Comparison of ENCODE assay signal across 8 cellular contexts in genomic region chr10:113073549-113074189, GRCh38.
DNase-seq lines count a peak whose midpoint lies in the region; ATAC-seq and TF ChIP-seq lines count a peak whose summit lies in the region.

No MANE protein-coding gene starts in this region.

- H3K9me3 ChIP-seq in psoas muscle: no peaks in the 10 kb centered on the region

- DNase-seq in ELR (ENCODE audit: low read depth) (peak; percentile 98), SW480 (ENCODE audit: low spot score) (peak; percentile 94), cardiac septum (ENCODE audit: low spot score) (peak; percentile 85), psoas muscle (peak; percentile 78 to 83), medulla oblongata (ENCODE audit: extremely low spot score) (no peak), NCI-H2029 (lab: John Stamatoyannopoulos, UW) (no peak), dedifferentiated amniotic fluid mesenchymal stem cell (ENCODE audit: extremely low spot score) (no peak)

- H3K27me3 ChIP-seq in psoas muscle (ENCODE audit: insufficient read depth in 3 of 3, low read length in 2 of 3): no peaks in the 10 kb centered on the region

- no peak for TF ChIP-seq CTCF in psoas muscle (IDR thresholded peaks at IDR 0.05)

- H3K36me3 ChIP-seq in psoas muscle (ENCODE audit: insufficient read depth in 1 of 2, low read depth in 1 of 2): no peaks in the 10 kb centered on the region

- H3K27ac ChIP-seq in psoas muscle: peak overlapping the region; percentile 23

- WGBS in psoas muscle, 3 donors: 55 to 67% (median 66%) methylated on average over 23 of the region's 23 CpGs

- H3K4me3 ChIP-seq in psoas muscle: no peak overlapping the region

- peaks cover 11% of the 10 kb centered on the region for H3K4me1 ChIP-seq in psoas muscle

- intact Hi-C loops in cardiac septum (cut with DNase I): loop anchor here (5.0 kb wide), 1 partner anchor 121 kb away; the partner anchor contains the start of gene TCF7L2
- intact Hi-C loops in psoas muscle (cut with DNase I): no loop called here

- ATAC-seq in psoas muscle: peak; percentile 72 to 84 (median 75)
- no peak for ATAC-seq in GM18861 (IDR thresholded peaks at IDR 0.05; ENCODE audit: unreplicated experiment)

Comparison
In these comparisons a context has a peak if more than half of its experiments do, and no peak if none do; other contexts are left out.
1. DNase-seq: peak in ELR (single experiment), SW480 (single experiment), cardiac septum (single experiment) and psoas muscle (2 of 2); none in medulla oblongata (single experiment), NCI-H2029 (single experiment) and dedifferentiated amniotic fluid mesenchymal stem cell (single experiment).